Comparison of ENCODE assay signal across 25 cellular contexts in genomic region chr5:150355791-150356190, GRCh38. TPM values are rescaled to one million over a fixed set of nuclear protein-coding genes. Genes with fewer than 3 reads are reported as not detected.
"Had no signal": no experiment of that assay in that cellular context is flagged by ENCODE, and none has a peak within 500 bp of the region (broad histone marks: within the 10 kb centered on the region; RNA-seq: fewer than 3 reads in every experiment).

No MANE protein-coding gene starts in this region.

- FAIRE-seq: RCC 7860 had no signal

- H3K27me3 ChIP-seq: MG63, SJSA1 had no signal

- H3K9me3 ChIP-seq: MG63, SJSA1, SK-N-SH had no signal

- H3K9me2 ChIP-seq: SK-N-SH had no signal

- H3K4me2 ChIP-seq: SK-N-SH had no signal

- DNase-seq: IMR-90, Karpas-422, KG1, MG63, NCI-H1092, NCI-H1105 treated with DMSO at 0.1 percent for 48 hours, NCI-H1417 treated with DMSO at 0.1 percent for 48 hours, NCI-H146, NCI-H1694 treated with DMSO at 0.1 percent for 48 hours, NCI-H2029, NCI-H2081 treated with DMSO at 0.1 percent for 48 hours, NCI-H2171, NCI-H226, NCI-H446, NCI-H510A, NCI-H524 treated with DMSO at 0.1 percent for 48 hours, NCI-H69, NCI-H774, Right ventricle myocardium superior, RPMI8226, SIG-M5, SK-N-SH had no signal

- H3K4me3 ChIP-seq: MG63, SJSA1 had no signal

- H3K9ac ChIP-seq: SK-N-SH had no signal

- H3K27ac ChIP-seq: SJSA1 had no signal

RNA-seq across cellular contexts. Expression of gene ARSI, which starts 53.1 kb away (rescaled TPM):
- total RNA-seq: HT-29 had no signal

RNA-seq across cellular contexts. Expression of gene CD74, which starts 56.9 kb away (rescaled TPM):
- total RNA-seq: SJSA1 had no signal
